ENCODE assay signal across 20 cellular contexts in genomic region chr1:163459539-163459938, GRCh38.
"Had no signal": no experiment of that assay in that cellular context is flagged by ENCODE, and none has a peak within 500 bp of the region (broad histone marks: within the 10 kb centered on the region; RNA-seq: fewer than 3 reads in every experiment).

No MANE protein-coding gene starts in this region.

- H3K9me3 ChIP-seq: heart left ventricle, pancreas, spleen, stomach, thoracic aorta had no signal

- H3K36me3 ChIP-seq: heart left ventricle, pancreas, spleen, stomach, thoracic aorta had no signal

- H3K4me1 ChIP-seq: heart left ventricle, pancreas, spleen, stomach had no signal

- H3K27me3 ChIP-seq: pancreas, spleen, stomach had no signal

- DNase-seq: effector CD4-positive, alpha-beta T cell; foreskin melanocyte; heart left ventricle; hippocampal formation; left colon; mesendoderm; naive B cell; occipital lobe; pancreas; spleen; stimulated activated CD4-positive, alpha-beta T cell treated with anti-CD3 and anti-CD28 coated beads, Interleukin-15, amount 100 ng/mL, for 24 hours; stimulated activated CD4-positive, alpha-beta T cell treated with anti-CD3 and anti-CD28 coated beads, Interleukin-1b, Interleukin-23, amount 100 ng/mL, for 48 hours; stimulated activated CD4-positive, alpha-beta T cell treated with anti-CD3 and anti-CD28 coated beads, Interleukin-4, amount 100 ng/mL, for 24 hours; stomach; substantia nigra; trophoblast cell had no signal

- H3K4me3 ChIP-seq: coronary artery, heart left ventricle, pancreas, spleen, stomach, thoracic aorta had no signal

- H3K27ac ChIP-seq: coronary artery, heart left ventricle, pancreas, spleen, stomach, thoracic aorta had no signal

- ATAC-seq: left colon; sciatic nerve; stimulated activated memory B cell treated with anti-CD40 and anti-IgM and Interleukin-4, amounts not matched to agents 10 μg/mL and 1 μg/mL and 100 μg/mL, for 72 hours had no signal
